Comparison of ENCODE assay signal across 1 cellular context in genomic region chr16:48628359-48628985, GRCh38.
TF ChIP-seq lines count a peak whose summit lies in the region.

No MANE protein-coding gene starts in this region.

TF ChIP-seq in IMR-90, 13 proteins besides CTCF, POLR2A, EP300 and RAD21:
- TF ChIP-seq RCOR1 (IDR thresholded peaks at IDR 0.05; ENCODE audit: insufficient replicate concordance, low read length) (no peak), MAZ (IDR thresholded peaks at IDR 0.05; ENCODE audit: borderline replicate concordance, low read depth, low read length) (no peak), BHLHE40 (IDR thresholded peaks at IDR 0.05; ENCODE audit: low read depth, low read length) (no peak), CHD1 (IDR thresholded peaks at IDR 0.05; ENCODE audit: low read depth, low read length) (no peak), SMC3 (IDR thresholded peaks at IDR 0.05; ENCODE audit: low read depth, low read length) (no peak), MXI1 (IDR thresholded peaks at IDR 0.05; ENCODE audit: borderline replicate concordance, low read depth, low read length) (no peak), FOS (IDR thresholded peaks at IDR 0.05; ENCODE audit: low read depth, low read length) (no peak), MAFK (IDR thresholded peaks at IDR 0.05; ENCODE audit: low read depth, low read length) (no peak), NFE2L2 (IDR thresholded peaks at IDR 0.05; ENCODE audit: low read depth, low read length) (no peak), CEBPB (IDR thresholded peaks at IDR 0.05; ENCODE audit: low read depth, low read length) (no peak), RFX5 (IDR thresholded peaks at IDR 0.05; ENCODE audit: low read depth, low read length) (no peak)
- TF ChIP-seq, protein P1, sequence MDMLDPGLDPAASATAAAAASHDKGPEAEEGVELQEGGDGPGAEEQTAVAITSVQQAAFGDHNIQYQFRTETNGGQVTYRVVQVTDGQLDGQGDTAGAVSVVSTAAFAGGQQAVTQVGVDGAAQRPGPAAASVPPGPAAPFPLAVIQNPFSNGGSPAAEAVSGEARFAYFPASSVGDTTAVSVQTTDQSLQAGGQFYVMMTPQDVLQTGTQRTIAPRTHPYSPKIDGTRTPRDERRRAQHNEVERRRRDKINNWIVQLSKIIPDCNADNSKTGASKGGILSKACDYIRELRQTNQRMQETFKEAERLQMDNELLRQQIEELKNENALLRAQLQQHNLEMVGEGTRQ (IDR thresholded peaks at IDR 0.05; ENCODE audit: low read depth, low read length) = no peak
- TF ChIP-seq, protein P2, sequence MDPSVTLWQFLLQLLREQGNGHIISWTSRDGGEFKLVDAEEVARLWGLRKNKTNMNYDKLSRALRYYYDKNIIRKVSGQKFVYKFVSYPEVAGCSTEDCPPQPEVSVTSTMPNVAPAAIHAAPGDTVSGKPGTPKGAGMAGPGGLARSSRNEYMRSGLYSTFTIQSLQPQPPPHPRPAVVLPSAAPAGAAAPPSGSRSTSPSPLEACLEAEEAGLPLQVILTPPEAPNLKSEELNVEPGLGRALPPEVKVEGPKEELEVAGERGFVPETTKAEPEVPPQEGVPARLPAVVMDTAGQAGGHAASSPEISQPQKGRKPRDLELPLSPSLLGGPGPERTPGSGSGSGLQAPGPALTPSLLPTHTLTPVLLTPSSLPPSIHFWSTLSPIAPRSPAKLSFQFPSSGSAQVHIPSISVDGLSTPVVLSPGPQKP (IDR thresholded peaks at IDR 0.05; ENCODE audit: borderline replicate concordance, low read depth, low read length) = no peak
